8 cellular contexts compared by ENCODE assay signal in the genomic region with DNA sequence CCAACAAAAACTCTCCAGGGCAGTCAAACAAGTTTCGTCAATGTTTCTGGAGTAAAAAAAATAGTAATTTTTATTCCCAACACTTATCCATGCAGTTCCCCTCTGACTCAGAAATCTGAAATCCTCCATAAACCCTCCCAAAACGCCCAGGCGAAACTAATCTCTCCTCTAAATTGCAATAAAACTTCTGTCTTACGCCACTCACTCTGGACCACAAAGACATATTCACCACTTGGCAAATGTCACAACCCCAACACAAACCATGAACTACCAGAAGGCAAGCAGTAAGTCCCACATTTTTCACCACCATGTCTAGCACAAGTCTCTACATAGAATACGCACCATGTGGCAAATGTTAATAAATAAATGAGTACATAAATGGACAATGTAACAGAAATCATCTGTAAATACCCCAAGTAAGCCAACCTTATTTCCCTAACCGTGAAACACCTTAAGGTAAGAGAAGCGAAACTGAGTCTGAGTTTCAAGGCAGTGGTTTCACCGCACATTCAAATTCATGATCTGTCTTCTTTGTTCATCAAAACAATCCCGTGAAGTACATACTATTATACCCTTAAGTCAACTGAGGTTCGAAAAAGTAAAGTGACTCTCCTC. TPM values are rescaled to one million over a fixed set of nuclear protein-coding genes. Genes with fewer than 3 reads are reported as not detected.
A peak's percentile ranks its signal among the peaks of the same experiment; 100 is the strongest.
DNase-seq lines count a peak whose midpoint lies in the region; ATAC-seq, FAIRE-seq and TF ChIP-seq lines count a peak whose summit lies in the region.

No MANE protein-coding gene starts in this region.

- BruUV-seq in MCF 10A (replicated peaks; lab: Mats Ljungman, UMichigan): TSS peak; percentile 35

- H3K27ac ChIP-seq in HUES64 (ENCODE audit: low read depth, low read length): no peak overlapping the region
- H3K27ac ChIP-seq in pancreas: no peak overlapping the region

- peaks cover 27% of the 10 kb centered on the region for H3K4me1 Mint-ChIP-seq in MCF 10A (ENCODE audit: insufficient read depth, unreplicated experiment)

- no peaks in the 10 kb centered on the region for H3K9me3 Mint-ChIP-seq in MCF 10A (ENCODE audit: unreplicated experiment)

- intact Hi-C loops in MCF 10A (cut with micrococcal nuclease) (no loop called here), pancreas (cut with DNase I) (no loop called here)

- H3K4me3 ChIP-seq in HUES64 (ENCODE audit: low read length): peak overlapping the region; percentile 99
- peak overlapping the region in 3 of 4 donors; percentile 80 to 95 (median 94) for H3K4me3 ChIP-seq in pancreas

- CTCF ChIA-PET in GM10248 (lab: Yijun Ruan, JAX) (interaction anchor here (1.8 to 2.9 kb wide), 3 partner anchors 8 to 17 kb away, joined by 6 to 10 read pairs (median 6); no protein-coding TSS in a partner anchor), MCF 10A (lab: Yijun Ruan, JAX) (no interaction called here)

- peak overlapping the region; percentile 82 for H3K4me3 Mint-ChIP-seq in MCF 10A (ENCODE audit: unreplicated experiment)

- no peak for TF ChIP-seq CTCF in GM10248 (IDR thresholded peaks at IDR 0.05; ENCODE audit: control extremely low read depth, extremely low read depth, low read depth, missing control alignments)
- TF ChIP-seq CTCF in MCF 10A (IDR thresholded peaks at IDR 0.05; ENCODE audit: unreplicated experiment): no peak
- TF ChIP-seq CTCF in pancreas (IDR thresholded peaks at IDR 0.05): no peak

- no peaks in the 10 kb centered on the region for H3K9me3 ChIP-seq in HUES64 (ENCODE audit: insufficient read depth, low read depth, low read length)
- H3K9me3 ChIP-seq in pancreas: no peaks in the 10 kb centered on the region

- DNase-seq in GM10248 (ENCODE audit: extremely low spot score) (peak; percentile 20), MCF 10A (ENCODE audit: unreplicated experiment) (peak; percentile 73), pancreas (no peak), NK-92 (lab: John Stamatoyannopoulos, UW; ENCODE audit: unreplicated experiment) (no peak), NCI-H345 (lab: John Stamatoyannopoulos, UW) (no peak), NCI-H1436 treated with DMSO at 0.1 percent for 48 hours (lab: John Stamatoyannopoulos, UW) (no peak)

- POLR2A ChIA-PET in GM10248 (lab: Yijun Ruan, JAX) (no interaction called here), MCF 10A (lab: Yijun Ruan, JAX) (interaction anchor here (0.6 to 3.5 kb wide), 5 partner anchors 28 to 1392 kb away, joined by 3 to 58 read pairs (median 6); a partner anchor contains a TSS)

- no peak for FAIRE-seq in pancreas (lab: Jason Lieb, UNC)

- H3K27me3 ChIP-seq in HUES64 (ENCODE audit: insufficient read depth, low read length) (no peaks in the 10 kb centered on the region), pancreas (no peaks in the 10 kb centered on the region)

- peak; percentile 31 for ATAC-seq in GM21447 (IDR thresholded peaks at IDR 0.05; ENCODE audit: unreplicated experiment)
- ATAC-seq in pancreas: no peak

- H3K4me1 ChIP-seq in HUES64 (ENCODE audit: insufficient read depth, low read length): peaks cover 39% of the 10 kb centered on the region
- peaks cover 0 to 16% (median 10%) of the 10 kb centered on the region in 3 donors for H3K4me1 ChIP-seq in pancreas

- H3K27me3 Mint-ChIP-seq in MCF 10A (ENCODE audit: insufficient read depth, unreplicated experiment): no peaks in the 10 kb centered on the region

- whole genome bisulfite sequencing in HUES64: 84% methylated on average over 10 of the region's 10 CpGs
- whole genome bisulfite sequencing in pancreas, 2 donors: 63 to 67% methylated on average over 10 of the region's 10 CpGs

- peak overlapping the region; percentile 80; the same call in 1 of the 2 replicates for H3K9ac ChIP-seq in HUES64 (ENCODE audit: low read depth, low read length)

- H3K36me3 ChIP-seq in HUES64 (ENCODE audit: insufficient read depth, low read length): no peaks in the 10 kb centered on the region
- H3K36me3 ChIP-seq in pancreas: no peaks in the 10 kb centered on the region

- peaks cover 8% of the 10 kb centered on the region for H3K36me3 Mint-ChIP-seq in MCF 10A (ENCODE audit: insufficient read depth, unreplicated experiment)

- peak overlapping the region; percentile 75 for H3K27ac Mint-ChIP-seq in MCF 10A (ENCODE audit: low read depth, unreplicated experiment)

RNA-seq across cellular contexts. Expression of a gene that starts 1.6 kb away (rescaled TPM):
- 70.5 TPM for polyA plus RNA-seq in HUES64 (2013, experiment 1 of 2)
- 81.6 TPM for polyA plus RNA-seq in HUES64 (2013, experiment 2 of 2)
- total RNA-seq in MCF 10A (2022) (58.7 and 63.9 TPM in 2 replicates), pancreas (10 to 100 TPM; 19.1 to 45.1 (median 26.3) TPM)
- 10 to 100 TPM; 19.8 to 25.6 TPM for polyA plus RNA-seq in pancreas

Comparison
In these comparisons a context has a peak if more than half of its experiments do, and no peak if none do; other contexts are left out.
1. DNase-seq: peak in GM10248 (single experiment) and MCF 10A (single experiment); none in pancreas (0 of 6), NK-92 (single experiment), NCI-H345 (single experiment) and NCI-H1436 treated with DMSO at 0.1 percent for 48 hours (single experiment).